8 cellular contexts compared by ENCODE assay signal in the genomic region with DNA sequence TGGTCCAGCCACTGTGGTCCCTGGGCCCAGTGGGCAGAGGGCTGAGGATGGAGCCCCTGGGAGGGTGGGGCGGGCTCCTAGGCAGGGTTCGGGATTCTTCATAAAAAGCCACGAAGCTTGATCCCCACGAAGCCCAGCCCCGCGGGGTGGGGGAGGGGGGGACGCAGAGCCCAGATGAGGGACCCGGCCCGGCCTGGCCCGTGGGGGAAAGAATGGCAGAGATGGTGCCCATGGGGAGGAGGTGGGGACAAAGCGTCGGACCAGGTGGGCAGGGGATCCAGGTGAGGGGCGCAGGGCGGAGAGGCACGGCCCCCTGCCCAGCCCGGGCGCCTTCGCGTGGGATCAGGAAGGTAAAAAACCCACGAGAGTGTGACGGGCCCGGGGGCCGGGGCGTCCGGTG. TPM values are rescaled to one million over a fixed set of nuclear protein-coding genes. Genes with fewer than 3 reads are reported as not detected.
DNase-seq lines count a peak whose midpoint lies in the region; ATAC-seq, FAIRE-seq and TF ChIP-seq lines count a peak whose summit lies in the region.

No MANE protein-coding gene starts in this region.

- peak overlapping the region; percentile 92 for H2AFZ ChIP-seq in GM23338
- peak overlapping the region; percentile 99 for H2AFZ ChIP-seq in hepatocyte

- H3K9me2 ChIP-seq in GM23338 (ENCODE audit: insufficient read depth), result no peaks in the 10 kb centered on the region
- H3K9me2 ChIP-seq in hepatocyte (replicated peaks; ENCODE audit: insufficient read depth), result no peaks in the 10 kb centered on the region

- no peaks in the 10 kb centered on the region for H3K9me3 Mint-ChIP-seq in GM23338
- no peaks in the 10 kb centered on the region for H3K9me3 Mint-ChIP-seq in activated CD4-positive, alpha-beta memory T cell treated with anti-CD3 and anti-CD28 coated beads, Interleukin-2, amount 10 ng/mL, durations not matched to agents 7 days and 5 days

- no CpG with 5 or more reads among the region's 25 CpGs for whole genome bisulfite sequencing in hepatocyte (ENCODE audit: low lambda C conversion rate, missing lambda C conversion rate)
- 17 to 29% (median 18%) methylated on average over 15 to 25 of the region's 25 CpGs for WGBS in small intestine, 3 donors

- no peak for DNase-seq in GM23338 (ENCODE audit: low spot score)
- DNase-seq in activated CD4-positive, alpha-beta memory T cell treated with anti-CD3 and anti-CD28 coated beads, Interleukin-2, amount 10 ng/mL, durations not matched to agents 7 days and 5 days, result no peak
- DNase-seq in hepatocyte (ENCODE audit: low spot score), result no peak
- no peak for DNase-seq in small intestine
- no peak for DNase-seq in ACHN
- DNase-seq in stimulated activated CD8-positive, alpha-beta memory T cell treated with anti-CD3 and anti-CD28 coated beads, Interleukin-4, amount 100 ng/mL, for 48 hours, result no peak
- DNase-seq in SW480 (ENCODE audit: low spot score), result no peak

- CTCF ChIA-PET in activated CD4-positive, alpha-beta memory T cell treated with anti-CD3 and anti-CD28 coated beads, Interleukin-2, amount 10 ng/mL, durations not matched to agents 7 days and 5 days (lab: Charles Lee), result interaction anchor here (0.9 to 4.6 kb wide), 7 partner anchors 9 to 28 kb away, joined by 3 to 38 read pairs (median 5); no protein-coding TSS in a partner anchor

- H3K27ac ChIP-seq in GM23338 (ENCODE audit: low read depth), result no peak overlapping the region
- peak overlapping the region; percentile 92 for H3K27ac ChIP-seq in hepatocyte
- H3K27ac ChIP-seq in small intestine (ENCODE audit: low read depth in 1 of 2, low read length in 1 of 2), result peak overlapping the region; percentile 45 to 88

- POLR2A ChIA-PET in activated CD4-positive, alpha-beta memory T cell treated with anti-CD3 and anti-CD28 coated beads, Interleukin-2, amount 10 ng/mL, durations not matched to agents 7 days and 5 days (lab: Charles Lee), result interaction anchor here (1.2 to 2.1 kb wide), 4 partner anchors 12 to 214 kb away, joined by 5 to 9 read pairs (median 7); a partner anchor contains a TSS

- peak overlapping the region; percentile 64; the same call in 2 of the 3 replicates for H3K4me3 Mint-ChIP-seq in GM23338
- H3K4me3 Mint-ChIP-seq in activated CD4-positive, alpha-beta memory T cell treated with anti-CD3 and anti-CD28 coated beads, Interleukin-2, amount 10 ng/mL, durations not matched to agents 7 days and 5 days, result peak overlapping the region; percentile 49

- in situ Hi-C loops in ACHN (cut with HindIII; ENCODE audit: low pct_ligation_motif_present, low pct_unique_long_range_greater_than_20kb, low sequenced_read_pairs), result no loop called here

- H3K4me2 ChIP-seq in GM23338 (peak overlapping the region; percentile 82), hepatocyte (peak overlapping the region; percentile 98)

- ATAC-seq in GM23338 (peak; percentile 21), HG03521 (IDR thresholded peaks at IDR 0.05; ENCODE audit: unreplicated experiment) (no peak)

- H3K27me3 ChIP-seq in GM23338 (ENCODE audit: insufficient read depth) (peaks cover 11% of the 10 kb centered on the region; the same call in 1 of the 2 replicates), hepatocyte (peaks cover 4% of the 10 kb centered on the region), small intestine (ENCODE audit: control insufficient read depth in 2 of 2, insufficient read depth in 2 of 2, low read length in 2 of 2) (no peaks in the 10 kb centered on the region)

- no peak overlapping the region for H3K27ac Mint-ChIP-seq in GM23338
- no peak overlapping the region for H3K27ac Mint-ChIP-seq in activated CD4-positive, alpha-beta memory T cell treated with anti-CD3 and anti-CD28 coated beads, Interleukin-2, amount 10 ng/mL, durations not matched to agents 7 days and 5 days

- no peaks in the 10 kb centered on the region for H3K4me1 ChIP-seq in GM23338 (ENCODE audit: insufficient read depth)
- peaks cover 6% of the 10 kb centered on the region for H3K4me1 ChIP-seq in hepatocyte (ENCODE audit: insufficient read depth)
- no peaks in the 10 kb centered on the region for H3K4me1 ChIP-seq in small intestine (ENCODE audit: control insufficient read depth in 2 of 2, insufficient read depth in 1 of 2, low read depth in 1 of 2, low read length in 1 of 2)

- H4K20me1 ChIP-seq in GM23338 (replicated peaks; ENCODE audit: insufficient read depth) (no peaks in the 10 kb centered on the region), hepatocyte (ENCODE audit: insufficient read depth, poor library complexity, severe bottlenecking) (no peaks in the 10 kb centered on the region)

- H3K27me3 Mint-ChIP-seq in GM23338 (ENCODE audit: insufficient read depth, low read depth, poor library complexity), result peaks cover 14% of the 10 kb centered on the region
- H3K27me3 Mint-ChIP-seq in activated CD4-positive, alpha-beta memory T cell treated with anti-CD3 and anti-CD28 coated beads, Interleukin-2, amount 10 ng/mL, durations not matched to agents 7 days and 5 days, result peaks cover 8% of the 10 kb centered on the region

- H3K4me3 ChIP-seq in GM23338, result peak overlapping the region; percentile 73
- H3K4me3 ChIP-seq in hepatocyte, result peak overlapping the region; percentile 74
- peak overlapping the region; percentile 58 to 72 for H3K4me3 ChIP-seq in small intestine (ENCODE audit: low read depth in 1 of 2, low read length in 2 of 2)

- H3K36me3 ChIP-seq in GM23338 (ENCODE audit: insufficient read depth) (no peaks in the 10 kb centered on the region), hepatocyte (replicated peaks; ENCODE audit: insufficient read depth, low read depth) (no peaks in the 10 kb centered on the region), small intestine (ENCODE audit: control insufficient read depth in 2 of 2, insufficient read depth in 2 of 2, low read length in 2 of 2) (no peaks in the 10 kb centered on the region)

- H3F3A ChIP-seq in GM23338 (replicated peaks; ENCODE audit: low read depth), result no peaks in the 10 kb centered on the region

- TF ChIP-seq CTCF in GM23338 (conservative IDR thresholded peaks at IDR 0.05; ENCODE audit: low read depth in 2 of 2) (no peak), hepatocyte (IDR thresholded peaks at IDR 0.05; ENCODE audit: poor library complexity) (no peak)

- H3K36me3 Mint-ChIP-seq in GM23338 (ENCODE audit: low read depth), result no peaks in the 10 kb centered on the region; the same call in 2 of the 3 replicates
- no peaks in the 10 kb centered on the region for H3K36me3 Mint-ChIP-seq in activated CD4-positive, alpha-beta memory T cell treated with anti-CD3 and anti-CD28 coated beads, Interleukin-2, amount 10 ng/mL, durations not matched to agents 7 days and 5 days (ENCODE audit: low read depth)

- no peak for FAIRE-seq in small intestine (lab: Jason Lieb, UNC)

- H3K4me1 Mint-ChIP-seq in GM23338, result peaks cover 7% of the 10 kb centered on the region
- peaks cover 26% of the 10 kb centered on the region for H3K4me1 Mint-ChIP-seq in activated CD4-positive, alpha-beta memory T cell treated with anti-CD3 and anti-CD28 coated beads, Interleukin-2, amount 10 ng/mL, durations not matched to agents 7 days and 5 days

- H3K9me3 ChIP-seq in hepatocyte (ENCODE audit: low read depth), result no peaks in the 10 kb centered on the region
- no peaks in the 10 kb centered on the region for H3K9me3 ChIP-seq in small intestine (ENCODE audit: control insufficient read depth, low read depth)

- no peaks in the 10 kb centered on the region for H3K79me2 ChIP-seq in GM23338 (replicated peaks; ENCODE audit: insufficient read depth)
- H3K79me2 ChIP-seq in hepatocyte, result no peaks in the 10 kb centered on the region

TF ChIP-seq in GM23338, 12 proteins besides CTCF, POLR2A, EP300 and RAD21 (continues in another document):
- no peak for TF ChIP-seq EZH2 (IDR thresholded peaks at IDR 0.05; ENCODE audit: low read depth, unreplicated experiment)
- TF ChIP-seq ZNF331 (CRISPR knock-in tag; IDR thresholded peaks at IDR 0.05; ENCODE audit: low read depth), result no peak
- no peak for TF ChIP-seq POLR2AphosphoS5 (IDR thresholded peaks at IDR 0.05; ENCODE audit: low read depth)
- TF ChIP-seq ZNF114 (CRISPR knock-in tag; IDR thresholded peaks at IDR 0.05), result no peak
- no peak for TF ChIP-seq NANOG (IDR thresholded peaks at IDR 0.05; ENCODE audit: borderline replicate concordance)
- no peak for TF ChIP-seq JUNB (IDR thresholded peaks at IDR 0.05; ENCODE audit: unreplicated experiment)
- TF ChIP-seq, protein P1, sequence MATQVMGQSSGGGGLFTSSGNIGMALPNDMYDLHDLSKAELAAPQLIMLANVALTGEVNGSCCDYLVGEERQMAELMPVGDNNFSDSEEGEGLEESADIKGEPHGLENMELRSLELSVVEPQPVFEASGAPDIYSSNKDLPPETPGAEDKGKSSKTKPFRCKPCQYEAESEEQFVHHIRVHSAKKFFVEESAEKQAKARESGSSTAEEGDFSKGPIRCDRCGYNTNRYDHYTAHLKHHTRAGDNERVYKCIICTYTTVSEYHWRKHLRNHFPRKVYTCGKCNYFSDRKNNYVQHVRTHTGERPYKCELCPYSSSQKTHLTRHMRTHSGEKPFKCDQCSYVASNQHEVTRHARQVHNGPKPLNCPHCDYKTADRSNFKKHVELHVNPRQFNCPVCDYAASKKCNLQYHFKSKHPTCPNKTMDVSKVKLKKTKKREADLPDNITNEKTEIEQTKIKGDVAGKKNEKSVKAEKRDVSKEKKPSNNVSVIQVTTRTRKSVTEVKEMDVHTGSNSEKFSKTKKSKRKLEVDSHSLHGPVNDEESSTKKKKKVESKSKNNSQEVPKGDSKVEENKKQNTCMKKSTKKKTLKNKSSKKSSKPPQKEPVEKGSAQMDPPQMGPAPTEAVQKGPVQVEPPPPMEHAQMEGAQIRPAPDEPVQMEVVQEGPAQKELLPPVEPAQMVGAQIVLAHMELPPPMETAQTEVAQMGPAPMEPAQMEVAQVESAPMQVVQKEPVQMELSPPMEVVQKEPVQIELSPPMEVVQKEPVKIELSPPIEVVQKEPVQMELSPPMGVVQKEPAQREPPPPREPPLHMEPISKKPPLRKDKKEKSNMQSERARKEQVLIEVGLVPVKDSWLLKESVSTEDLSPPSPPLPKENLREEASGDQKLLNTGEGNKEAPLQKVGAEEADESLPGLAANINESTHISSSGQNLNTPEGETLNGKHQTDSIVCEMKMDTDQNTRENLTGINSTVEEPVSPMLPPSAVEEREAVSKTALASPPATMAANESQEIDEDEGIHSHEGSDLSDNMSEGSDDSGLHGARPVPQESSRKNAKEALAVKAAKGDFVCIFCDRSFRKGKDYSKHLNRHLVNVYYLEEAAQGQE (IDR thresholded peaks at IDR 0.05; ENCODE audit: unreplicated experiment), result no peak
- TF ChIP-seq STAT1 (IDR thresholded peaks at IDR 0.05; ENCODE audit: unreplicated experiment), result no peak

RNA-seq across cellular contexts. Expression of a gene that starts 6.0 kb away (rescaled TPM):
- total RNA-seq in GM23338 (2014; rRNA removed; shearing (Covaris generic)), result 25.3 and 28.5 TPM in 2 replicates
- 22.3 and 22.7 TPM in 2 replicates for polyA plus RNA-seq in GM23338 (2016; fragmentation: Nextera tagmentation; extraction: Ambion mirVana)
- 10 to 100 TPM; 45.9 to 48.5 TPM for total RNA-seq in activated CD4-positive, alpha-beta memory T cell treated with anti-CD3 and anti-CD28 coated beads, Interleukin-2, amount 10 ng/mL, durations not matched to agents 7 days and 5 days
- total RNA-seq in hepatocyte, result 21.9 and 35.4 TPM in 2 replicates
- polyA plus RNA-seq in hepatocyte, result 51.9 and 53.8 TPM in 2 replicates
- 10 to 100 TPM; 26.6 to 53.2 (median 40.0) TPM for polyA plus RNA-seq in small intestine
